Comparison of ENCODE assay signal across 8 cellular contexts in the genomic region with DNA sequence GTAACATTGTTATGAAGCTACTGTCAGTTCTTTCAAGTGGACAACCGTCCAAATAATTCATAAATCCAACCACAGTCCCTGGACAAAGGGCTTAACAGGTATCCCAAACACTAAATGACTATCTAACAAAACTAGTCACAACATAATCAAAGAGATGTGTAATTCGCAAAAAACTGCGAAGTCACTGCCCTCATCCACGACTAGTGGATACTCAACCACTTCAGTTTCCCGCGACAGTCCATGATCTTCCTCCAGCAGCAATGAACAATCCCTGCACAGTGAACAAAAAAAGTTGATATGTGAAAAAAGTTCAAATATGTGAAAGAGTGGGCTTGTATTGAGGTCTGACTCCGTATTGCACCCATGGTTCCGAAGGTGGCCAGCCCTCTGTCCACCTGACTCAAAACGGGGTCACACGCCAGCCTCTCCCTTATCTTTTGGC. TPM values are rescaled to one million over a fixed set of nuclear protein-coding genes. Genes with fewer than 3 reads are reported as not detected.
DNase-seq lines count a peak whose midpoint lies in the region; ATAC-seq and TF ChIP-seq lines count a peak whose summit lies in the region.

No MANE protein-coding gene starts in this region.

- TF ChIP-seq CTCF in GM06990 (IDR thresholded peaks at IDR 0.05; ENCODE audit: insufficient read depth, low read length, poor library complexity, severe bottlenecking) (no peak), PC-3 (conservative IDR thresholded peaks at IDR 0.05; ENCODE audit: low read depth, low read length) (no peak), epithelial cell of proximal tubule (conservative IDR thresholded peaks at IDR 0.05; ENCODE audit: low read depth, low read length) (no peak)

- DNase-seq in GM06990 (ENCODE audit: extremely low read depth, insufficient read length) (no peak), PC-3 (peak; percentile 16), epithelial cell of proximal tubule (ENCODE audit: low read depth) (no peak), hepatic stellate cell (ENCODE audit: low spot score) (no peak)
- DNase-seq in stimulated activated CD4-positive, alpha-beta T cell treated with anti-CD3 and anti-CD28 coated beads, Interleukin-2, amount 100 ng/mL, for 24 hours, result no peak

- H3K4me3 ChIP-seq in GM06990 (replicated peaks; ENCODE audit: low read depth, low read length) (peak overlapping the region; percentile 91), PC-3 (ENCODE audit: low read length) (peak overlapping the region; percentile 93), epithelial cell of proximal tubule (ENCODE audit: low read depth, low read length) (peak overlapping the region; percentile 91), neuron (ENCODE audit: low read length) (peak overlapping the region; percentile 94)

- H3K27me3 ChIP-seq in GM06990 (replicated peaks; ENCODE audit: control insufficient read depth, insufficient read depth, low read length) (no peaks in the 10 kb centered on the region), PC-3 (ENCODE audit: low read length) (no peaks in the 10 kb centered on the region), neuron (ENCODE audit: insufficient read depth, low read length) (no peaks in the 10 kb centered on the region)

- CTCF ChIA-PET in PC-3 (lab: Charles Lee), result no interaction called here

- H2AFZ ChIP-seq in PC-3 (ENCODE audit: low read length) (peak overlapping the region; percentile 99), neuron (ENCODE audit: low read depth, low read length) (peak overlapping the region; percentile 96)

- peak overlapping the region; percentile 97 for H3K4me2 ChIP-seq in PC-3 (ENCODE audit: low read length)

- H3K4me1 ChIP-seq in PC-3 (ENCODE audit: insufficient read depth, low read length) (peaks cover 43% of the 10 kb centered on the region), neuron (ENCODE audit: insufficient read depth, low read length) (peaks cover 52% of the 10 kb centered on the region)

- intact Hi-C loops in PC-3 (cut with micrococcal nuclease), result loop anchor here (2.0 to 5.0 kb wide), 4 partner anchors 41 to 189 kb away; a partner anchor contains a TSS

- peak overlapping the region; percentile 92 for H3K9ac ChIP-seq in PC-3 (ENCODE audit: low read length)

- POLR2A ChIA-PET in PC-3 (lab: Charles Lee; ENCODE audit: unreplicated experiment), result no interaction called here

- H3K9me3 ChIP-seq in PC-3 (ENCODE audit: low read length) (no peaks in the 10 kb centered on the region), neuron (ENCODE audit: low read length) (no peaks in the 10 kb centered on the region)

- peak overlapping the region; percentile 55 for H3K27ac ChIP-seq in PC-3 (ENCODE audit: low read length)

- H3F3A ChIP-seq in PC-3 (ENCODE audit: low read length, unreplicated experiment), result no peaks in the 10 kb centered on the region

- H3K36me3 ChIP-seq in GM06990 (ENCODE audit: control insufficient read depth, insufficient read depth, low read length) (no peaks in the 10 kb centered on the region), PC-3 (ENCODE audit: low read depth, low read length) (peaks cover 2% of the 10 kb centered on the region; the same call in 1 of the 2 replicates), neuron (ENCODE audit: insufficient read depth, low read length) (peaks cover 26% of the 10 kb centered on the region)

- peak; percentile 6 for ATAC-seq in PC-3
- no peak for ATAC-seq in HG02642 (IDR thresholded peaks at IDR 0.05; ENCODE audit: poor library complexity, unreplicated experiment)
- ATAC-seq in GM21526 (IDR thresholded peaks at IDR 0.05; ENCODE audit: low FRiP score, unreplicated experiment), result no peak

- 0 out of 2 replicates have a peak, but pooled peaks cover 4% of the 10 kb centered on the region for H4K20me1 ChIP-seq in PC-3 (ENCODE audit: low read length)

- BruUV-seq in PC-3 (replicated peaks; lab: Mats Ljungman, UMichigan), result TSS peak; percentile 55

- peaks cover 55% of the 10 kb centered on the region for H3K79me2 ChIP-seq in PC-3 (ENCODE audit: low read length)

- no peaks in the 10 kb centered on the region for H3K9me2 ChIP-seq in PC-3 (replicated peaks; ENCODE audit: low read length)

RNA-seq across cellular contexts. Expression of a gene that starts 0.3 kb away (rescaled TPM):
- 3.3 and 5.0 TPM in 2 replicates for total RNA-seq in PC-3 (2014; rRNA removed)
- total RNA-seq in epithelial cell of proximal tubule, result 7.9 and 12.0 TPM in 2 replicates

RNA-seq across cellular contexts. Expression of a gene that starts 0.9 kb away (rescaled TPM):
- total RNA-seq in PC-3 (2014; rRNA removed) (17.5 and 24.1 TPM in 2 replicates), epithelial cell of proximal tubule (12.9 and 30.1 TPM in 2 replicates)
